Comparison of ENCODE assay signal across 8 cellular contexts in the genomic region with DNA sequence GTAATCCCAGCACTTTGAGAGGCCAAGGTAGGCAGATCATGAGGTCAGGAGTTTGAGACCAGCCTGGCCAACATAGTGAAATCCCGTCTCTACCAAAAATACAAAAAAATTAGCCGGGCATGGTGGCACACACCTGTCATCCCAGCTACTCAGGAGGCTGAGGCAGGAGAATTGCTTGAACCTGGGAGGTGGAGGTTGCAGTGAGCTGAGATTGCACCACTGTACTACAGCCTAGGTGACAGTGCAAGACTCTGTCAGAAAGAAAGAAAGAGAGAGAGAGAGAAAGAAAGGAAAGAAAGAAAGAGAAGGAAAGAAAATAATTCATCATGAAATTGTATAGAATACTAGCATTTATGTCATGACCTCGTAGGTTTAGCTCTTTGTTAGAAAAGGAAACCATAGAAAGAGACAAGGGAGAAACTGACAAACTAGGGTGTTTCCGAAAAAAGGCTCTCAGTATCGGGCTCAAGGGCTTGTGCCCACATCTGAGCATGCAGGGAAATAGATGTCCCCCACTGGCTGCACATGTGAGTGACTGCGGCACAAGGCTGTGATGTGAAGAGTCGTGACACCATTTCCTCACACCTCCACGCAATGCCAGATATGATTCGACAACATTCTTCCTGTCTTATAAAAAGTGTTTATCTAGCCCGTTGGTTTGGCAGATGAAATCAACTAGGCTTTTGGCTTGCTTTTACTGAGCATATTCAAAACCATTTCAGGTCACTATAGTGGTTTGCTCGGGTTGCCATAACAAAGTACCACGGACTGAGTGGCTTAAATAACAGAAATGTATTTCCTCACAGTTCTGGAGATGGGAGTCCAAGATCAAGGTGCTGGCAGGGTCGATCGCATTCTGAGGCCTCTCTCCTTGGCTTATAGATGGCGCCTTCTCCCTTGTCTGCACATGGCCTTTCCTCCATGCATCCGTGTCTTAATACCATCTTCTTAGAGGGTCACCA. TPM values are rescaled to one million over a fixed set of nuclear protein-coding genes. Genes with fewer than 3 reads are reported as not detected.
DNase-seq lines count a peak whose midpoint lies in the region; ATAC-seq and TF ChIP-seq lines count a peak whose summit lies in the region.

No MANE protein-coding gene starts in this region.

- no peak for TF ChIP-seq EP300 in esophagus muscularis mucosa (IDR thresholded peaks at IDR 0.05)

- H3K9me3 Mint-ChIP-seq in activated CD4-positive, alpha-beta memory T cell treated with anti-CD3 and anti-CD28 coated beads, Interleukin-2, amount 10 ng/mL, durations not matched to agents 7 days and 5 days: no peaks in the 10 kb centered on the region

- TF ChIP-seq CTCF in esophagus muscularis mucosa (IDR thresholded peaks at IDR 0.05): no peak

- intact Hi-C loops in esophagus muscularis mucosa (cut with DNase I): loop anchor here (5.0 kb wide), 1 partner anchor 88 kb away; no protein-coding TSS in a partner anchor

- H3K27ac Mint-ChIP-seq in activated CD4-positive, alpha-beta memory T cell treated with anti-CD3 and anti-CD28 coated beads, Interleukin-2, amount 10 ng/mL, durations not matched to agents 7 days and 5 days: peak overlapping the region; percentile 95

- no peaks in the 10 kb centered on the region for H3K27me3 ChIP-seq in esophagus muscularis mucosa

- no peaks in the 10 kb centered on the region for H3K36me3 ChIP-seq in esophagus muscularis mucosa

- H3K4me3 Mint-ChIP-seq in activated CD4-positive, alpha-beta memory T cell treated with anti-CD3 and anti-CD28 coated beads, Interleukin-2, amount 10 ng/mL, durations not matched to agents 7 days and 5 days: peak overlapping the region; percentile 89

- DNase-seq in activated CD4-positive, alpha-beta memory T cell treated with anti-CD3 and anti-CD28 coated beads, Interleukin-2, amount 10 ng/mL, durations not matched to agents 7 days and 5 days: peak; percentile 85
- DNase-seq in esophagus muscularis mucosa (ENCODE audit: extremely low spot score) (no peak), middle frontal gyrus (ENCODE audit: extremely low spot score, low spot score) (no peak), SK-N-DZ (ENCODE audit: low spot score) (no peak)
- peak; percentile 61 for DNase-seq in stimulated activated CD4-positive, alpha-beta T cell treated with anti-CD3 and anti-CD28 coated beads, Interleukin-2, amount 100 ng/mL, for 4 hours (ENCODE audit: low read depth)

- CTCF ChIA-PET in activated CD4-positive, alpha-beta memory T cell treated with anti-CD3 and anti-CD28 coated beads, Interleukin-2, amount 10 ng/mL, durations not matched to agents 7 days and 5 days (lab: Charles Lee): interaction anchor here (0.9 to 7.6 kb wide), 8 partner anchors 35 to 109 kb away, joined by 3 to 112 read pairs (median 4); a partner anchor contains a TSS

- WGBS in esophagus muscularis mucosa: 62% methylated on average over 16 of the region's 16 CpGs

- peaks cover 67% of the 10 kb centered on the region for H3K4me1 Mint-ChIP-seq in activated CD4-positive, alpha-beta memory T cell treated with anti-CD3 and anti-CD28 coated beads, Interleukin-2, amount 10 ng/mL, durations not matched to agents 7 days and 5 days

- H3K27me3 Mint-ChIP-seq in activated CD4-positive, alpha-beta memory T cell treated with anti-CD3 and anti-CD28 coated beads, Interleukin-2, amount 10 ng/mL, durations not matched to agents 7 days and 5 days: no peaks in the 10 kb centered on the region

- no peaks in the 10 kb centered on the region for H3K9me3 ChIP-seq in esophagus muscularis mucosa

- H3K27ac ChIP-seq in esophagus muscularis mucosa (replicated peaks in 1 of 4): peak overlapping the region; percentile 72 to 79 (median 77)

- POLR2A ChIA-PET in activated CD4-positive, alpha-beta memory T cell treated with anti-CD3 and anti-CD28 coated beads, Interleukin-2, amount 10 ng/mL, durations not matched to agents 7 days and 5 days (lab: Charles Lee): interaction anchor here (0.6 to 12.4 kb wide), 27 partner anchors 10 to 757 kb away, joined by 3 to 214 read pairs (median 4); a partner anchor contains a TSS

- peak; percentile 40 for ATAC-seq in GM18502 (IDR thresholded peaks at IDR 0.05; ENCODE audit: poor library complexity, unreplicated experiment)
- peak; percentile 48 for ATAC-seq in HG03280 (IDR thresholded peaks at IDR 0.05; ENCODE audit: unreplicated experiment)
- ATAC-seq in HG02623 (IDR thresholded peaks at IDR 0.05; ENCODE audit: unreplicated experiment): no peak

- peaks cover 7 to 27% (median 13%) of the 10 kb centered on the region in 4 donors for H3K4me1 ChIP-seq in esophagus muscularis mucosa

- peaks cover 45% of the 10 kb centered on the region for H3K36me3 Mint-ChIP-seq in activated CD4-positive, alpha-beta memory T cell treated with anti-CD3 and anti-CD28 coated beads, Interleukin-2, amount 10 ng/mL, durations not matched to agents 7 days and 5 days (ENCODE audit: low read depth)

- no peak for TF ChIP-seq POLR2A in esophagus muscularis mucosa (IDR thresholded peaks at IDR 0.05; ENCODE audit: low read depth)

- H3K4me3 ChIP-seq in esophagus muscularis mucosa: peak overlapping the region; percentile 38 to 49 (median 48)

RNA-seq across cellular contexts. Expression of a gene that starts 2.0 kb away (rescaled TPM):
- total RNA-seq in activated CD4-positive, alpha-beta memory T cell treated with anti-CD3 and anti-CD28 coated beads, Interleukin-2, amount 10 ng/mL, durations not matched to agents 7 days and 5 days: 100 to 1,000 TPM; 468 to 474 TPM
- 100 to 1,000 TPM in 1 of 4 donors, 10 to 100 TPM in 3; 44.9 to 201 (median 82.3) TPM for total RNA-seq in esophagus muscularis mucosa
- not detected in 2 replicates for polyA plus RNA-seq in SK-N-DZ (2014; cell fraction: cytosol; rRNA removed)
- polyA plus RNA-seq in SK-N-DZ (2014; cell fraction: nucleus; rRNA removed): not detected in 2 replicates

RNA-seq across cellular contexts. Expression of a gene that starts 34.1 kb away (rescaled TPM):
- total RNA-seq in activated CD4-positive, alpha-beta memory T cell treated with anti-CD3 and anti-CD28 coated beads, Interleukin-2, amount 10 ng/mL, durations not matched to agents 7 days and 5 days: 10 to 100 TPM; 57.1 to 63.4 TPM
- 10 to 100 TPM; 31.8 to 47.3 (median 38.4) TPM for total RNA-seq in esophagus muscularis mucosa
- 19.1 and 28.5 TPM in 2 replicates for polyA plus RNA-seq in SK-N-DZ (2014; cell fraction: cytosol; rRNA removed)
- 13.1 and 21.7 TPM in 2 replicates for polyA plus RNA-seq in SK-N-DZ (2014; cell fraction: nucleus; rRNA removed)

Comparison
In these comparisons a context has a peak if more than half of its experiments do, and no peak if none do; other contexts are left out.
1. DNase-seq: peak in activated CD4-positive, alpha-beta memory T cell treated with anti-CD3 and anti-CD28 coated beads, Interleukin-2, amount 10 ng/mL, durations not matched to agents 7 days and 5 days (single experiment) and stimulated activated CD4-positive, alpha-beta T cell treated with anti-CD3 and anti-CD28 coated beads, Interleukin-2, amount 100 ng/mL, for 4 hours (single experiment); none in esophagus muscularis mucosa (single experiment), middle frontal gyrus (single experiment) and SK-N-DZ (single experiment).